Comparison of ENCODE assay signal across 1 cellular context in genomic region chr17:19346351-19347255, GRCh38.
TF ChIP-seq lines count a peak whose summit lies in the region.

No MANE protein-coding gene starts in this region.

TF ChIP-seq in HEK293, 187 proteins besides CTCF, POLR2A, EP300 and RAD21 (continued from another document):
- TF ChIP-seq ZBTB11 (tag by site-specific recombination; conservative IDR thresholded peaks at IDR 0.05; ENCODE audit: low read depth): no peak
- no peak for TF ChIP-seq ZBTB7A (tag by site-specific recombination; IDR thresholded peaks at IDR 0.05; ENCODE audit: low read depth)
- TF ChIP-seq, protein P1, sequence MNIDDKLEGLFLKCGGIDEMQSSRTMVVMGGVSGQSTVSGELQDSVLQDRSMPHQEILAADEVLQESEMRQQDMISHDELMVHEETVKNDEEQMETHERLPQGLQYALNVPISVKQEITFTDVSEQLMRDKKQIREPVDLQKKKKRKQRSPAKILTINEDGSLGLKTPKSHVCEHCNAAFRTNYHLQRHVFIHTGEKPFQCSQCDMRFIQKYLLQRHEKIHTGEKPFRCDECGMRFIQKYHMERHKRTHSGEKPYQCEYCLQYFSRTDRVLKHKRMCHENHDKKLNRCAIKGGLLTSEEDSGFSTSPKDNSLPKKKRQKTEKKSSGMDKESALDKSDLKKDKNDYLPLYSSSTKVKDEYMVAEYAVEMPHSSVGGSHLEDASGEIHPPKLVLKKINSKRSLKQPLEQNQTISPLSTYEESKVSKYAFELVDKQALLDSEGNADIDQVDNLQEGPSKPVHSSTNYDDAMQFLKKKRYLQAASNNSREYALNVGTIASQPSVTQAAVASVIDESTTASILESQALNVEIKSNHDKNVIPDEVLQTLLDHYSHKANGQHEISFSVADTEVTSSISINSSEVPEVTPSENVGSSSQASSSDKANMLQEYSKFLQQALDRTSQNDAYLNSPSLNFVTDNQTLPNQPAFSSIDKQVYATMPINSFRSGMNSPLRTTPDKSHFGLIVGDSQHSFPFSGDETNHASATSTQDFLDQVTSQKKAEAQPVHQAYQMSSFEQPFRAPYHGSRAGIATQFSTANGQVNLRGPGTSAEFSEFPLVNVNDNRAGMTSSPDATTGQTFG (tag by site-specific recombination; IDR thresholded peaks at IDR 0.05; ENCODE audit: borderline replicate concordance): no peak
- no peak for TF ChIP-seq ZNF501 (tag by site-specific recombination; IDR thresholded peaks at IDR 0.05)
- no peak for TF ChIP-seq ZNF555 (tag by site-specific recombination; conservative IDR thresholded peaks at IDR 0.05)
- TF ChIP-seq ZNF529 (tag by site-specific recombination; IDR thresholded peaks at IDR 0.05; ENCODE audit: insufficient replicate concordance): no peak
- TF ChIP-seq SP3 (tag by site-specific recombination; IDR thresholded peaks at IDR 0.05): no peak
- TF ChIP-seq ZNF19 (tag by site-specific recombination; IDR thresholded peaks at IDR 0.05; ENCODE audit: low read depth): no peak
- no peak for TF ChIP-seq ZNF791 (tag by site-specific recombination; IDR thresholded peaks at IDR 0.05)
- no peak for TF ChIP-seq ZNF324 (tag by site-specific recombination; IDR thresholded peaks at IDR 0.05)
- TF ChIP-seq, protein P2, sequence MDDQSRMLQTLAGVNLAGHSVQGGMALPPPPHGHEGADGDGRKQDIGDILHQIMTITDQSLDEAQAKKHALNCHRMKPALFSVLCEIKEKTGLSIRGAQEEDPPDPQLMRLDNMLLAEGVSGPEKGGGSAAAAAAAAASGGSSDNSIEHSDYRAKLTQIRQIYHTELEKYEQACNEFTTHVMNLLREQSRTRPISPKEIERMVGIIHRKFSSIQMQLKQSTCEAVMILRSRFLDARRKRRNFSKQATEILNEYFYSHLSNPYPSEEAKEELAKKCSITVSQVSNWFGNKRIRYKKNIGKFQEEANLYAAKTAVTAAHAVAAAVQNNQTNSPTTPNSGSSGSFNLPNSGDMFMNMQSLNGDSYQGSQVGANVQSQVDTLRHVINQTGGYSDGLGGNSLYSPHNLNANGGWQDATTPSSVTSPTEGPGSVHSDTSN (CRISPR knock-in tag; IDR thresholded peaks at IDR 0.05): no peak
- TF ChIP-seq ZNF747 (tag by site-specific recombination; IDR thresholded peaks at IDR 0.05): no peak
- 0 out of 2 replicates have a peak, but pooled peaks have one; percentile 10 for TF ChIP-seq KLF8 (tag by site-specific recombination; IDR thresholded peaks at IDR 0.05)
- TF ChIP-seq, protein P3, sequence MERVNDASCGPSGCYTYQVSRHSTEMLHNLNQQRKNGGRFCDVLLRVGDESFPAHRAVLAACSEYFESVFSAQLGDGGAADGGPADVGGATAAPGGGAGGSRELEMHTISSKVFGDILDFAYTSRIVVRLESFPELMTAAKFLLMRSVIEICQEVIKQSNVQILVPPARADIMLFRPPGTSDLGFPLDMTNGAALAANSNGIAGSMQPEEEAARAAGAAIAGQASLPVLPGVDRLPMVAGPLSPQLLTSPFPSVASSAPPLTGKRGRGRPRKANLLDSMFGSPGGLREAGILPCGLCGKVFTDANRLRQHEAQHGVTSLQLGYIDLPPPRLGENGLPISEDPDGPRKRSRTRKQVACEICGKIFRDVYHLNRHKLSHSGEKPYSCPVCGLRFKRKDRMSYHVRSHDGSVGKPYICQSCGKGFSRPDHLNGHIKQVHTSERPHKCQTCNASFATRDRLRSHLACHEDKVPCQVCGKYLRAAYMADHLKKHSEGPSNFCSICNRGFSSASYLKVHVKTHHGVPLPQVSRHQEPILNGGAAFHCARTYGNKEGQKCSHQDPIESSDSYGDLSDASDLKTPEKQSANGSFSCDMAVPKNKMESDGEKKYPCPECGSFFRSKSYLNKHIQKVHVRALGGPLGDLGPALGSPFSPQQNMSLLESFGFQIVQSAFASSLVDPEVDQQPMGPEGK (tag by site-specific recombination; IDR thresholded peaks at IDR 0.05): no peak; the same call in 1 of the 2 replicates
- TF ChIP-seq ZNF280C (tag by site-specific recombination; IDR thresholded peaks at IDR 0.05): no peak
- peak; percentile 84 for TF ChIP-seq PRDM6 (tag by site-specific recombination; IDR thresholded peaks at IDR 0.05)
- TF ChIP-seq, protein P4, sequence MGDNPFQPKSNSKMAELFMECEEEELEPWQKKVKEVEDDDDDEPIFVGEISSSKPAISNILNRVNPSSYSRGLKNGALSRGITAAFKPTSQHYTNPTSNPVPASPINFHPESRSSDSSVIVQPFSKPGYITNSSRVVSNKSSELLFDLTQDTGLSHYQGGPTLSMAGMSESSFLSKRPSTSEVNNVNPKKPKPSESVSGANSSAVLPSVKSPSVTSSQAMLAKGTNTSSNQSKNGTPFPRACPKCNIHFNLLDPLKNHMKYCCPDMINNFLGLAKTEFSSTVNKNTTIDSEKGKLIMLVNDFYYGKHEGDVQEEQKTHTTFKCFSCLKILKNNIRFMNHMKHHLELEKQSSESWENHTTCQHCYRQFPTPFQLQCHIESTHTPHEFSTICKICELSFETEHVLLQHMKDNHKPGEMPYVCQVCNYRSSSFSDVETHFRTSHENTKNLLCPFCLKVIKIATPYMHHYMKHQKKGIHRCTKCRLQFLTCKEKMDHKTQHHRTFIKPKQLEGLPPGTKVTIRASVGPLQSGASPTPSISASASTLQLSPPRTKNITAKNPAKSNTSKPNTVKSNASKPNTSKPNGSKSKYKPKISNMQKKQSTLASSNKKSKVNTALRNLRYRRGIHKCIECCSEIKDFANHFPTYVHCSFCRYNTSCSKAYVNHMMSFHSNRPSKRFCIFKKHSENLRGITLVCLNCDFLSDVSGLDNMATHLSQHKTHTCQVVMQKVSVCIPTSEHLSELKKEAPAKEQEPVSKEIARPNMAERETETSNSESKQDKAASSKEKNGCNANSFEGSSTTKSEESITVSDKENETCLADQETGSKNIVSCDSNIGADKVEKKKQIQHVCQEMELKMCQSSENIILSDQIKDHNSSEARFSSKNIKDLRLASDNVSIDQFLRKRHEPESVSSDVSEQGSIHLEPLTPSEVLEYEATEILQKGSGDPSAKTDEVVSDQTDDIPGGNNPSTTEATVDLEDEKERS (tag by site-specific recombination; IDR thresholded peaks at IDR 0.05): no peak
- no peak for TF ChIP-seq ZNF157 (tag by site-specific recombination; IDR thresholded peaks at IDR 0.05)
- TF ChIP-seq ZNF707 (tag by site-specific recombination; IDR thresholded peaks at IDR 0.05): no peak
- TF ChIP-seq KLF17 (tag by site-specific recombination; IDR thresholded peaks at IDR 0.05): peak; percentile 91
- no peak for TF ChIP-seq ZNF692 (tag by site-specific recombination; IDR thresholded peaks at IDR 0.05)
- no peak for TF ChIP-seq ZNF571 (tag by site-specific recombination; IDR thresholded peaks at IDR 0.05)
- TF ChIP-seq GFI1B (tag by site-specific recombination; IDR thresholded peaks at IDR 0.05): no peak
- TF ChIP-seq ZNF544 (tag by site-specific recombination; IDR thresholded peaks at IDR 0.05): no peak
- TF ChIP-seq ZNF221 (tag by site-specific recombination; IDR thresholded peaks at IDR 0.05; ENCODE audit: borderline replicate concordance): no peak
- TF ChIP-seq ZNF843 (tag by site-specific recombination; IDR thresholded peaks at IDR 0.05): no peak
- TF ChIP-seq ZNF23 (tag by site-specific recombination; IDR thresholded peaks at IDR 0.05; ENCODE audit: borderline replicate concordance): no peak
- TF ChIP-seq ZNF366 (tag by site-specific recombination; conservative IDR thresholded peaks at IDR 0.05): peak; percentile 71
